20 cellular contexts compared by ENCODE assay signal in the genomic region with DNA sequence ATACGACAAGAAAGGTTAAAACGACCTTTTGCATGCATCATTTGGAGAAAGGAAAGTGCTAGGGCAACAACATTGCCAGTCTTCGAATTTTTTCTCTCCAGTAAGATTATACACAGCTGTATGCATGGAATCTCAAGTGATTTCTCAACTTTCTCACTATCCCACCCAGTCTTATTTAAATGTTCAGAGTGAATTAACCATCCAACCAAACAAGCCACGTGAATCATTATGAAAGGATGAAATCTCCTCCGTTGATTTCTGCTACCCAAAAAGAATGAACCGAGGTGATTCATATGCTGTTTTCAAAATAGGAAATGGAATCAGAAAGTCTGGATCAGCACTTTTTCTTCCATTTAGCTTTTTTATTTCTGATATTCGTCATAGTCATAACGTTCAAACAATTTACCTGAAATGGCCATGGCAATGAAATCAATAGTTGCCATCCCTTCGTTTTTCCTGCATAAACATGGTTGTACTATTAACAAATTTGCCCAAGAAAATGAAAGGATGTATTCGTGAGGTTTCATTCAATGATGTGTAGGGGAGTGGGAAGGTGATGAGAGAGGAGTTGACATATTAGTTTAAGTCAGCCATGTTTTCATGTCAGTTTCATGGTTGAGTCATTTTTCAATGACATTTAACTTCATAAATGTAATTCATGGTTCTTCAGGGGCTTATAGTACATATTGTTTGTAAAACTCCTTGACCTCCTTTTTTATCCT.
"Had no signal": no experiment of that assay in that cellular context is flagged by ENCODE, and none has a peak within 500 bp of the region (broad histone marks: within the 10 kb centered on the region; RNA-seq: fewer than 3 reads in every experiment).

No MANE protein-coding gene starts in this region.

- H3K4me3 ChIP-seq: gastroesophageal sphincter, hepatocyte, left ventricle myocardium inferior, tibial nerve had no signal

- H3K36me3 Mint-ChIP-seq: activated naive CD8-positive, alpha-beta T cell had no signal

- H3K36me3 ChIP-seq: gastroesophageal sphincter, tibial nerve had no signal

- H3K4me3 Mint-ChIP-seq: activated CD8-positive, alpha-beta T cell treated with anti-CD3 and anti-CD28 coated beads for 36 hours; activated naive CD8-positive, alpha-beta T cell; effector memory CD8-positive, alpha-beta T cell; nephron had no signal

- H3K4me2 ChIP-seq: hepatocyte had no signal

- H3K79me2 ChIP-seq: hepatocyte had no signal

- H2AFZ ChIP-seq: hepatocyte had no signal

- H3K4me1 Mint-ChIP-seq: nephron had no signal

- H3K9me3 ChIP-seq: gastroesophageal sphincter, left ventricle myocardium inferior, tibial nerve had no signal

- H3K9me3 Mint-ChIP-seq: activated CD8-positive, alpha-beta T cell treated with anti-CD3 and anti-CD28 coated beads for 36 hours; nephron had no signal

- H3K27me3 ChIP-seq: gastroesophageal sphincter, tibial nerve had no signal

- H3K4me1 ChIP-seq: gastroesophageal sphincter had no signal

- H3K27ac Mint-ChIP-seq: activated CD8-positive, alpha-beta T cell treated with anti-CD3 and anti-CD28 coated beads for 36 hours; activated naive CD8-positive, alpha-beta T cell; effector memory CD8-positive, alpha-beta T cell; nephron had no signal

- H3K27ac ChIP-seq: gastroesophageal sphincter, hepatocyte, left ventricle myocardium inferior, tibial nerve, VCaP had no signal

- ATAC-seq: activated CD8-positive, alpha-beta T cell treated with anti-CD3 and anti-CD28 coated beads for 36 hours; effector memory CD8-positive, alpha-beta T cell; gastroesophageal sphincter had no signal

- DNase-seq: activated CD4-positive, alpha-beta T cell treated with anti-CD3 and anti-CD28 coated beads, Interleukin-2, amount 50 U/mL, for 1 hour; activated CD8-positive, alpha-beta T cell treated with anti-CD3 and anti-CD28 coated beads for 36 hours; amniotic stem cell; caudate nucleus; cortex of kidney; effector memory CD8-positive, alpha-beta T cell; erythroblast; islet precursor cell; left ventricle myocardium inferior; posterior cingulate gyrus; right cardiac atrium; stimulated activated CD4-positive, alpha-beta T cell treated with anti-CD3 and anti-CD28 coated beads, Interleukin-2, amount 100 ng/mL, for 48 hours; stimulated activated naive CD4-positive, alpha-beta T cell treated with Interleukin-2 at 50 U/mL for 16 hours; T-helper 1 cell had no signal

- H3K27me3 Mint-ChIP-seq: activated CD8-positive, alpha-beta T cell treated with anti-CD3 and anti-CD28 coated beads for 36 hours; activated naive CD8-positive, alpha-beta T cell; effector memory CD8-positive, alpha-beta T cell had no signal
